Comparison of ENCODE assay signal across 27 cellular contexts in genomic region chr21:25214676-25215075, GRCh38.
"Had no signal": no experiment of that assay in that cellular context is flagged by ENCODE, and none has a peak within 500 bp of the region (broad histone marks: within the 10 kb centered on the region; RNA-seq: fewer than 3 reads in every experiment).

No MANE protein-coding gene starts in this region.

- H3K4me1 ChIP-seq: ascending aorta, esophagus squamous epithelium, gastroesophageal sphincter, heart right ventricle had no signal

- H3K27ac ChIP-seq: ascending aorta, coronary artery, dorsolateral prefrontal cortex, esophagus squamous epithelium, gastroesophageal sphincter, heart right ventricle had no signal

- H3K27ac Mint-ChIP-seq: activated CD4-positive, alpha-beta memory T cell treated with anti-CD3 and anti-CD28 coated beads for 36 hours; activated CD4-positive, alpha-beta T cell treated with anti-CD3 and anti-CD28 coated beads for 36 hours; activated CD4-positive, alpha-beta T cell treated with anti-CD3 and anti-CD28 coated beads, Interleukin-2, amount 10 ng/mL, durations not matched to agents 24 days and 14 days; activated naive CD4-positive, alpha-beta T cell treated with anti-CD3 and anti-CD28 coated beads, Interleukin-2, amount 10 ng/mL, durations not matched to agents 7 days and 5 days; activated naive CD4-positive, alpha-beta T cell treated with anti-CD3 and anti-CD28 coated beads, Interleukin-2, amount 50 U/mL, for 72 hours; activated naive CD8-positive, alpha-beta T cell treated with anti-CD3 and anti-CD28 coated beads, Interleukin-2, amount 10 ng/mL, durations not matched to agents 7 days and 5 days; activated T-cell treated with anti-CD3 and anti-CD28 coated beads, Interleukin-2, amount 50 U/mL, for 24 hours; activated T-cell treated with anti-CD3 and anti-CD28 coated beads, Interleukin-2, amount 50 U/mL, for 72 hours; brain; dendritic cell treated with granulocyte-macrophage colony-stimulating factor and Interleukin-4, amounts not matched to agents 40 ng/mL and 50 ng/mL, for 4 days; effector memory CD8-positive, alpha-beta T cell had no signal

- H3K4me3 Mint-ChIP-seq: activated CD4-positive, alpha-beta memory T cell treated with anti-CD3 and anti-CD28 coated beads for 36 hours; activated CD4-positive, alpha-beta T cell treated with anti-CD3 and anti-CD28 coated beads for 36 hours; activated CD4-positive, alpha-beta T cell treated with anti-CD3 and anti-CD28 coated beads, Interleukin-2, amount 10 ng/mL, durations not matched to agents 24 days and 14 days; activated naive CD4-positive, alpha-beta T cell treated with anti-CD3 and anti-CD28 coated beads, Interleukin-2, amount 10 ng/mL, durations not matched to agents 7 days and 5 days; activated naive CD8-positive, alpha-beta T cell treated with anti-CD3 and anti-CD28 coated beads, Interleukin-2, amount 10 ng/mL, durations not matched to agents 7 days and 5 days; activated T-cell treated with anti-CD3 and anti-CD28 coated beads, Interleukin-2, amount 50 U/mL, for 24 hours; activated T-cell treated with anti-CD3 and anti-CD28 coated beads, Interleukin-2, amount 50 U/mL, for 72 hours; brain; central memory CD8-positive, alpha-beta T cell; dendritic cell treated with granulocyte-macrophage colony-stimulating factor and Interleukin-4, amounts not matched to agents 40 ng/mL and 50 ng/mL, for 4 days; effector memory CD8-positive, alpha-beta T cell had no signal

- H3K27me3 Mint-ChIP-seq: activated CD4-positive, alpha-beta memory T cell treated with anti-CD3 and anti-CD28 coated beads for 36 hours; activated CD4-positive, alpha-beta T cell treated with anti-CD3 and anti-CD28 coated beads for 36 hours; activated CD4-positive, alpha-beta T cell treated with anti-CD3 and anti-CD28 coated beads, Interleukin-2, amount 10 ng/mL, durations not matched to agents 24 days and 14 days; activated naive CD4-positive, alpha-beta T cell treated with anti-CD3 and anti-CD28 coated beads, Interleukin-2, amount 10 ng/mL, durations not matched to agents 7 days and 5 days; activated naive CD8-positive, alpha-beta T cell treated with anti-CD3 and anti-CD28 coated beads, Interleukin-2, amount 10 ng/mL, durations not matched to agents 7 days and 5 days; activated T-cell treated with anti-CD3 and anti-CD28 coated beads, Interleukin-2, amount 50 U/mL, for 24 hours; central memory CD8-positive, alpha-beta T cell; dendritic cell treated with granulocyte-macrophage colony-stimulating factor and Interleukin-4, amounts not matched to agents 40 ng/mL and 50 ng/mL, for 4 days; effector memory CD8-positive, alpha-beta T cell had no signal

- ATAC-seq: activated CD4-positive, alpha-beta T cell treated with anti-CD3 and anti-CD28 coated beads for 36 hours; activated naive CD4-positive, alpha-beta T cell treated with anti-CD3 and anti-CD28 coated beads, Interleukin-2, amount 50 U/mL, for 72 hours; activated T-cell treated with anti-CD3 and anti-CD28 coated beads, Interleukin-2, amount 50 U/mL, for 72 hours; effector memory CD8-positive, alpha-beta T cell; gastroesophageal sphincter; heart right ventricle had no signal

- H3K9me3 ChIP-seq: ascending aorta, esophagus squamous epithelium had no signal

- H3K4me3 ChIP-seq: ascending aorta, coronary artery, dorsolateral prefrontal cortex, esophagus squamous epithelium, gastroesophageal sphincter, heart right ventricle had no signal

- DNase-seq: activated CD4-positive, alpha-beta memory T cell treated with anti-CD3 and anti-CD28 coated beads for 36 hours; activated CD4-positive, alpha-beta T cell treated with anti-CD3 and anti-CD28 coated beads for 36 hours; activated CD4-positive, alpha-beta T cell treated with anti-CD3 and anti-CD28 coated beads, Interleukin-2, amount 10 ng/mL, durations not matched to agents 24 days and 14 days; activated CD4-positive, CD25-positive, alpha-beta regulatory T cell; activated CD4-positive, CD25-positive, alpha-beta regulatory T cell treated with anti-CD3 and anti-CD28 coated beads, Interleukin-2, amount 50 U/mL, for 72 hours; activated CD8-positive, alpha-beta memory T cell treated with anti-CD3 and anti-CD28 coated beads, Interleukin-2, amount 50 U/mL, for 48 hours; activated gamma-delta T cell; activated naive CD4-positive, alpha-beta T cell; activated naive CD4-positive, alpha-beta T cell treated with anti-CD3 and anti-CD28 coated beads, Interleukin-2, amount 10 ng/mL, durations not matched to agents 7 days and 5 days; activated naive CD8-positive, alpha-beta T cell treated with anti-CD3 and anti-CD28 coated beads, Interleukin-2, amount 10 ng/mL, durations not matched to agents 7 days and 5 days; activated T-cell treated with anti-CD3 and anti-CD28 coated beads for 4 hours; activated T-cell treated with anti-CD3 and anti-CD28 coated beads, Interleukin-2, amount 50 U/mL, for 24 hours; activated T-cell treated with anti-CD3 and anti-CD28 coated beads, Interleukin-2, amount 50 U/mL, for 72 hours; dorsolateral prefrontal cortex; effector CD4-positive, alpha-beta T cell; effector memory CD8-positive, alpha-beta T cell; esophagus squamous epithelium; foreskin melanocyte; heart right ventricle; T-helper 2 cell had no signal

- H3K4me1 Mint-ChIP-seq: activated CD4-positive, alpha-beta T cell treated with anti-CD3 and anti-CD28 coated beads for 36 hours; activated CD4-positive, alpha-beta T cell treated with anti-CD3 and anti-CD28 coated beads, Interleukin-2, amount 10 ng/mL, durations not matched to agents 24 days and 14 days; activated naive CD4-positive, alpha-beta T cell treated with anti-CD3 and anti-CD28 coated beads, Interleukin-2, amount 10 ng/mL, durations not matched to agents 7 days and 5 days; activated naive CD8-positive, alpha-beta T cell treated with anti-CD3 and anti-CD28 coated beads, Interleukin-2, amount 10 ng/mL, durations not matched to agents 7 days and 5 days; brain; central memory CD8-positive, alpha-beta T cell had no signal

- H3K36me3 ChIP-seq: ascending aorta, esophagus squamous epithelium, gastroesophageal sphincter, heart right ventricle had no signal

- H3K36me3 Mint-ChIP-seq: activated CD4-positive, alpha-beta memory T cell treated with anti-CD3 and anti-CD28 coated beads for 36 hours; activated naive CD4-positive, alpha-beta T cell treated with anti-CD3 and anti-CD28 coated beads, Interleukin-2, amount 10 ng/mL, durations not matched to agents 7 days and 5 days; activated naive CD4-positive, alpha-beta T cell treated with anti-CD3 and anti-CD28 coated beads, Interleukin-2, amount 50 U/mL, for 72 hours; activated naive CD8-positive, alpha-beta T cell treated with anti-CD3 and anti-CD28 coated beads, Interleukin-2, amount 10 ng/mL, durations not matched to agents 7 days and 5 days; brain had no signal

- H3K9me3 Mint-ChIP-seq: activated CD4-positive, alpha-beta T cell treated with anti-CD3 and anti-CD28 coated beads, Interleukin-2, amount 10 ng/mL, durations not matched to agents 24 days and 14 days; activated naive CD4-positive, alpha-beta T cell treated with anti-CD3 and anti-CD28 coated beads, Interleukin-2, amount 10 ng/mL, durations not matched to agents 7 days and 5 days; activated naive CD8-positive, alpha-beta T cell treated with anti-CD3 and anti-CD28 coated beads, Interleukin-2, amount 10 ng/mL, durations not matched to agents 7 days and 5 days; central memory CD8-positive, alpha-beta T cell had no signal

- H3K27me3 ChIP-seq: ascending aorta, dorsolateral prefrontal cortex, esophagus squamous epithelium, gastroesophageal sphincter, heart right ventricle had no signal
